Comparison of ENCODE assay signal across 9 cellular contexts in genomic region chr1:219798283-219799030, GRCh38.
DNase-seq lines count a peak whose midpoint lies in the region; TF ChIP-seq lines count a peak whose summit lies in the region.
"Had no signal": no experiment of that assay in that cellular context is flagged by ENCODE, and none has a peak within 500 bp of the region (broad histone marks: within the 10 kb centered on the region; RNA-seq: fewer than 3 reads in every experiment).

No MANE protein-coding gene starts in this region.

- DNase-seq in Caki2 (ENCODE audit: low read depth) (peak; percentile 18), GM23248 (peak; percentile 87), NCI-H226 (peak; percentile 47), fibroblast of the aortic adventitia (ENCODE audit: low read depth) (peak; percentile 77), NCI-H2107 (lab: John Stamatoyannopoulos, UW) (no peak), NCI-H2171 (lab: John Stamatoyannopoulos, UW) (no peak), SHP77 (lab: John Stamatoyannopoulos, UW) (no peak)
- no peak for DNase-seq in activated CD4-positive, alpha-beta memory T cell treated with anti-CD3 and anti-CD28 coated beads, Interleukin-2, amount 10 ng/mL, durations not matched to agents 7 days and 5 days
- DNase-seq: RPMI8226 had no signal

- POLR2A ChIA-PET in activated CD4-positive, alpha-beta memory T cell treated with anti-CD3 and anti-CD28 coated beads, Interleukin-2, amount 10 ng/mL, durations not matched to agents 7 days and 5 days (lab: Charles Lee), result no interaction called here

- 34 to 35% methylated on average over 3 of the region's 3 CpGs for WGBS in GM23248 (ENCODE audit: low coverage in 1 of 2, low lambda C conversion rate in 2 of 2, missing lambda C conversion rate in 2 of 2), 2 experiments

- H4K20me1 ChIP-seq in GM23248 (ENCODE audit: insufficient read depth), result no peaks in the 10 kb centered on the region

- H3K79me2 ChIP-seq in GM23248 (ENCODE audit: insufficient read depth), result no peaks in the 10 kb centered on the region

- peaks cover 12% of the 10 kb centered on the region for H3K4me1 ChIP-seq in GM23248 (ENCODE audit: insufficient read depth)

- H3F3A ChIP-seq in GM23248 (ENCODE audit: insufficient read depth), result peaks cover 19% of the 10 kb centered on the region

- H3K27ac ChIP-seq in GM23248, result peak overlapping the region; percentile 64

- H3K36me3 Mint-ChIP-seq in activated CD4-positive, alpha-beta memory T cell treated with anti-CD3 and anti-CD28 coated beads, Interleukin-2, amount 10 ng/mL, durations not matched to agents 7 days and 5 days (ENCODE audit: low read depth), result no peaks in the 10 kb centered on the region

- no peak overlapping the region for H3K9ac ChIP-seq in GM23248

- H3K4me1 Mint-ChIP-seq in activated CD4-positive, alpha-beta memory T cell treated with anti-CD3 and anti-CD28 coated beads, Interleukin-2, amount 10 ng/mL, durations not matched to agents 7 days and 5 days, result no peaks in the 10 kb centered on the region

- no peak overlapping the region for H2AFZ ChIP-seq in GM23248

- H3K4me3 ChIP-seq in GM23248 (no peak overlapping the region), fibroblast of the aortic adventitia (ENCODE audit: low read depth, low read length) (no peak overlapping the region)

- no peaks in the 10 kb centered on the region for H3K9me3 ChIP-seq in GM23248 (ENCODE audit: low read depth)

- in situ Hi-C loops in Caki2 (cut with HindIII; ENCODE audit: low pct_unique_long_range_greater_than_20kb, low sequenced_read_pairs) (no loop called here), GM23248 (cut with MboI) (no loop called here)

- no peaks in the 10 kb centered on the region for H3K36me3 ChIP-seq in GM23248 (ENCODE audit: low read depth)

- no peaks in the 10 kb centered on the region for H3K9me3 Mint-ChIP-seq in activated CD4-positive, alpha-beta memory T cell treated with anti-CD3 and anti-CD28 coated beads, Interleukin-2, amount 10 ng/mL, durations not matched to agents 7 days and 5 days

- no peaks in the 10 kb centered on the region for H3K27me3 Mint-ChIP-seq in activated CD4-positive, alpha-beta memory T cell treated with anti-CD3 and anti-CD28 coated beads, Interleukin-2, amount 10 ng/mL, durations not matched to agents 7 days and 5 days

- H3K27me3 ChIP-seq in GM23248 (replicated peaks; ENCODE audit: insufficient read depth), result 0 out of 2 replicates have a peak, but pooled peaks cover 4% of the 10 kb centered on the region

- TF ChIP-seq CTCF in fibroblast of the aortic adventitia (IDR thresholded peaks at IDR 0.05; ENCODE audit: insufficient read depth, low read length), result no peak

- peak overlapping the region; percentile 45 for H3K4me2 ChIP-seq in GM23248 (ENCODE audit: unreplicated experiment)

- H3K4me3 Mint-ChIP-seq in activated CD4-positive, alpha-beta memory T cell treated with anti-CD3 and anti-CD28 coated beads, Interleukin-2, amount 10 ng/mL, durations not matched to agents 7 days and 5 days, result no peak overlapping the region

- CTCF ChIA-PET in activated CD4-positive, alpha-beta memory T cell treated with anti-CD3 and anti-CD28 coated beads, Interleukin-2, amount 10 ng/mL, durations not matched to agents 7 days and 5 days (lab: Charles Lee), result no interaction called here

- no peak overlapping the region for H3K27ac Mint-ChIP-seq in activated CD4-positive, alpha-beta memory T cell treated with anti-CD3 and anti-CD28 coated beads, Interleukin-2, amount 10 ng/mL, durations not matched to agents 7 days and 5 days

- H3K9me2 ChIP-seq in GM23248 (ENCODE audit: insufficient read depth), result no peaks in the 10 kb centered on the region

Comparison
In these comparisons a context has a peak if more than half of its experiments do, and no peak if none do; other contexts are left out.
1. DNase-seq: peak in Caki2 (single experiment), GM23248 (single experiment), NCI-H226 (single experiment) and fibroblast of the aortic adventitia (single experiment); none in activated CD4-positive, alpha-beta memory T cell treated with anti-CD3 and anti-CD28 coated beads, Interleukin-2, amount 10 ng/mL, durations not matched to agents 7 days and 5 days (single experiment), NCI-H2107 (single experiment), NCI-H2171 (single experiment) and SHP77 (0 of 2).